14 cellular contexts compared by ENCODE assay signal in the genomic region with DNA sequence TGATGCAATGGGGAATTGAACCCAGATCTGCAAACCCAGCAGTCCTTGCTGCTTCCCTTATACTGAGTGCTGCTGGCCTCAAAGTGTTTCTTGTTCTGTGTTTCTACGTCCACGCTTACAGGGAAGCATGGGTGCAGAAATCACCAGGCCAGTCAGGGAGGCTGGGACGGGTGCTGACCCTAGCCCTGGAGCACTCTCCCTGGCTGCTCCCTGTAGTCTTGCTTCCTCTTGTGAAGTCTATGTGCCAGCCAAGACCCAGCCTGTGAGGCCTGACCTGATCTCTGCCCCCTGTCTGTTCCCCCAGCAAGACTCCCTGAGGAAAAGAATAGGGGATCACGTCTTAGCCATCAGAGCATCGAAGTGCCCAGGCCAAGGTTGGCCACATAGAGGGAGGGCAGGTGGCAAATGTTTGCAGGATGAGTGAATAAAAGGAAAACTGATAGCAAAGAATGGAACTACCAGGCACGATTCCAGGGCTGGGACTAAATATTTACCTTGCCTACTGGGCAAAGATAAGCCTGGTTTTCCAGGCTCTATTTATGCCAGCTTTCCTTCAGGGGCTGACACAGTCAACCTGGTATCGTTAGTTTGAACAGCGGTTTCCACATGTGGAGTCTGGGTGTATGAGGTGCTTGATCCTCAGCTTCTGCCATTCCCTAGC. TPM values are rescaled to one million over a fixed set of nuclear protein-coding genes. Genes with fewer than 3 reads are reported as not detected.
DNase-seq lines count a peak whose midpoint lies in the region; ATAC-seq and TF ChIP-seq lines count a peak whose summit lies in the region.
"Had no signal": no experiment of that assay in that cellular context is flagged by ENCODE, and none has a peak within 500 bp of the region (broad histone marks: within the 10 kb centered on the region; RNA-seq: fewer than 3 reads in every experiment).

No MANE protein-coding gene starts in this region.

- no peaks in the 10 kb centered on the region for H3K36me3 Mint-ChIP-seq in osteocyte (ENCODE audit: unreplicated experiment)
- H3K36me3 Mint-ChIP-seq: CD4-positive, alpha-beta memory T cell had no signal

- H3K36me3 ChIP-seq in spleen: no peaks in the 10 kb centered on the region

- H3K4me3 Mint-ChIP-seq in osteocyte (ENCODE audit: unreplicated experiment): no peak overlapping the region
- H3K4me3 Mint-ChIP-seq: activated CD8-positive, alpha-beta T cell treated with anti-CD3 and anti-CD28 coated beads for 36 hours; CD4-positive, alpha-beta memory T cell had no signal

- no peak for ATAC-seq in GM18867 (IDR thresholded peaks at IDR 0.05; ENCODE audit: unreplicated experiment)
- ATAC-seq: activated CD8-positive, alpha-beta T cell treated with anti-CD3 and anti-CD28 coated beads for 36 hours had no signal

- H3K4me3 ChIP-seq in spleen: no peak overlapping the region
- H3K4me3 ChIP-seq: PC-9 had no signal

- TF ChIP-seq CTCF in osteocyte (IDR thresholded peaks at IDR 0.05) (no peak), spleen (IDR thresholded peaks at IDR 0.05 in 8 of 11, conservative IDR thresholded peaks at IDR 0.05 in 3 of 11) (no peak)

- WGBS in spleen, 5 donors: 85 to 90% (median 88%) methylated on average over 8 of the region's 8 CpGs

- no peaks in the 10 kb centered on the region for H3K9me3 ChIP-seq in spleen

- H3K27ac Mint-ChIP-seq in osteocyte (ENCODE audit: unreplicated experiment): no peak overlapping the region
- H3K27ac Mint-ChIP-seq: activated CD8-positive, alpha-beta T cell treated with anti-CD3 and anti-CD28 coated beads for 36 hours; activated T-helper 2 cell treated with anti-CD3 and anti-CD28 coated beads, Interferon-gamma antibody, Interleukin-2, Interleukin-4, amounts not matched to agents 10 μg/mL and 5 μg/mL and 100 μg/mL, durations not matched to agents 14 hours and 24 hours and 36 hours had no signal

- DNase-seq in NCI-H2107 treated with DMSO at 0.1 percent for 48 hours (lab: John Stamatoyannopoulos, UW; ENCODE audit: unreplicated experiment) (peak; percentile 60), NCI-H2107 (lab: John Stamatoyannopoulos, UW) (no peak), NCI-H2029 (lab: John Stamatoyannopoulos, UW) (peak; percentile 85), cerebellum (ENCODE audit: low spot score) (peak; percentile 27), osteocyte (ENCODE audit: extremely low spot score, unreplicated experiment) (peak; percentile 54), globus pallidus (ENCODE audit: low spot score) (no peak), spleen (no peak)
- DNase-seq: activated CD8-positive, alpha-beta T cell treated with anti-CD3 and anti-CD28 coated beads for 36 hours; amniotic stem cell; CD4-positive, alpha-beta memory T cell; NCI-H446 treated with DMSO at 0.1 percent for 48 hours had no signal

- H3K27me3 Mint-ChIP-seq in osteocyte (ENCODE audit: unreplicated experiment): peaks cover 18% of the 10 kb centered on the region
- H3K27me3 Mint-ChIP-seq: activated CD8-positive, alpha-beta T cell treated with anti-CD3 and anti-CD28 coated beads for 36 hours; CD4-positive, alpha-beta memory T cell had no signal

- H3K4me1 Mint-ChIP-seq in osteocyte (ENCODE audit: unreplicated experiment): peaks cover 2% of the 10 kb centered on the region

- TF ChIP-seq POLR2A in spleen (IDR thresholded peaks at IDR 0.05): no peak

- H3K27ac ChIP-seq in spleen: no peak overlapping the region
- H3K27ac ChIP-seq: PC-9 had no signal

- no peaks in the 10 kb centered on the region for H3K9me3 Mint-ChIP-seq in osteocyte (ENCODE audit: unreplicated experiment)
- H3K9me3 Mint-ChIP-seq: activated CD8-positive, alpha-beta T cell treated with anti-CD3 and anti-CD28 coated beads for 36 hours; activated T-helper 2 cell treated with anti-CD3 and anti-CD28 coated beads, Interferon-gamma antibody, Interleukin-2, Interleukin-4, amounts not matched to agents 10 μg/mL and 5 μg/mL and 100 μg/mL, durations not matched to agents 14 hours and 24 hours and 36 hours; CD4-positive, alpha-beta memory T cell had no signal

- intact Hi-C loops in spleen (cut with DNase I; ENCODE audit: low total_unique reads): no loop called here

- no peaks in the 10 kb centered on the region for H3K27me3 ChIP-seq in spleen (replicated peaks in 1 of 7)

- peaks cover 0 to 9% (median 3%) of the 10 kb centered on the region in 6 donors for H3K4me1 ChIP-seq in spleen

RNA-seq across cellular contexts. Expression of a gene that starts 41.2 kb away (rescaled TPM):
- total RNA-seq in cerebellum: 93.3 TPM
- 32.2 and 33.2 TPM in 2 replicates for total RNA-seq in osteocyte
- 10 to 100 TPM; 30.1 to 57.1 (median 35.3) TPM for total RNA-seq in spleen
- 10 to 100 TPM; 21.2 to 25.7 (median 25.1) TPM for polyA plus RNA-seq in spleen

Comparison
In these comparisons a context has a peak if more than half of its experiments do, and no peak if none do; other contexts are left out.
1. DNase-seq: peak in NCI-H2107 treated with DMSO at 0.1 percent for 48 hours (single experiment), NCI-H2029 (single experiment), cerebellum (single experiment) and osteocyte (single experiment); none in NCI-H2107 (single experiment), globus pallidus (single experiment) and spleen (single experiment).